In genomic region chr2:176370423-176370822, GRCh38 we compare ENCODE assay signal across 30 cellular contexts.
"Had no signal": no experiment of that assay in that cellular context is flagged by ENCODE, and none has a peak within 500 bp of the region (broad histone marks: within the 10 kb centered on the region; RNA-seq: fewer than 3 reads in every experiment).

No MANE protein-coding gene starts in this region.

- FAIRE-seq: bronchial epithelial cell, endothelial cell of umbilical vein, urothelium cell line had no signal

- DNase-seq: activated CD4-positive, alpha-beta memory T cell treated with anti-CD3 and anti-CD28 coated beads, Interleukin-2, amount 10 ng/mL, durations not matched to agents 7 days and 5 days; activated CD4-positive, alpha-beta T cell treated with anti-CD3 and anti-CD28 coated beads, Interleukin-2, amount 10 ng/mL, durations not matched to agents 24 days and 14 days; activated effector memory CD4-positive, alpha-beta T cell treated with Interleukin-2 at 50 U/mL for 16 hours; activated naive CD4-positive, alpha-beta T cell treated with anti-CD3 and anti-CD28 coated beads for 36 hours; activated naive CD8-positive, alpha-beta T cell treated with anti-CD3 and anti-CD28 coated beads, Interleukin-2, amount 10 ng/mL, durations not matched to agents 7 days and 5 days; activated T-cell treated with anti-CD3 and anti-CD28 coated beads, Interleukin-2, amount 50 U/mL, for 72 hours; amniotic stem cell; colonic mucosa; dorsolateral prefrontal cortex; effector memory CD8-positive, alpha-beta T cell; foreskin melanocyte; hippocampal formation; left colon; lower lobe of right lung; mesendoderm; mucosa of descending colon; nucleus accumbens; sigmoid colon; stimulated activated CD4-positive, alpha-beta T cell treated with anti-CD3 and anti-CD28 coated beads, Interleukin-15, amount 100 ng/mL, for 24 hours; stomach; transverse colon had no signal

- H3K79me2 ChIP-seq: parathyroid adenoma had no signal

- H3K9ac ChIP-seq: parathyroid adenoma had no signal

- H2AFZ ChIP-seq: parathyroid adenoma had no signal

- H3K4me2 ChIP-seq: smooth muscle cell had no signal

- H3K4me3 ChIP-seq: colonic mucosa, dorsolateral prefrontal cortex, lower lobe of right lung, mucosa of descending colon, sigmoid colon, smooth muscle cell, stomach, transverse colon had no signal

- H3K4me1 ChIP-seq: colonic mucosa, lower lobe of right lung, parathyroid adenoma, sigmoid colon, stomach, transverse colon had no signal

- H3K27me3 ChIP-seq: colonic mucosa, dorsolateral prefrontal cortex, sigmoid colon, stomach, transverse colon had no signal

- H3K36me3 ChIP-seq: colonic mucosa, lower lobe of right lung, sigmoid colon, stomach, transverse colon had no signal

- ATAC-seq: activated CD4-positive, CD25-positive, alpha-beta regulatory T cell treated with anti-CD3 and anti-CD28 coated beads, Interleukin-2, amount 50 U/mL, for 24 hours; activated T-cell treated with anti-CD3 and anti-CD28 coated beads, Interleukin-2, amount 50 U/mL, for 72 hours; effector memory CD8-positive, alpha-beta T cell; esophagus mucosa; left colon; lower lobe of right lung; mucosa of descending colon; stimulated activated memory B cell treated with anti-CD40 and anti-IgM and Interleukin-4, amounts not matched to agents 10 μg/mL and 1 μg/mL and 100 μg/mL, for 72 hours had no signal

- H3K27ac ChIP-seq: colonic mucosa, dorsolateral prefrontal cortex, lower lobe of right lung, parathyroid adenoma, sigmoid colon, stomach, transverse colon, VCaP had no signal

- H3K9me3 ChIP-seq: colonic mucosa, lower lobe of right lung, mucosa of descending colon, sigmoid colon, stomach, transverse colon had no signal
